Comparison of ENCODE assay signal across 1 cellular context in the genomic region with DNA sequence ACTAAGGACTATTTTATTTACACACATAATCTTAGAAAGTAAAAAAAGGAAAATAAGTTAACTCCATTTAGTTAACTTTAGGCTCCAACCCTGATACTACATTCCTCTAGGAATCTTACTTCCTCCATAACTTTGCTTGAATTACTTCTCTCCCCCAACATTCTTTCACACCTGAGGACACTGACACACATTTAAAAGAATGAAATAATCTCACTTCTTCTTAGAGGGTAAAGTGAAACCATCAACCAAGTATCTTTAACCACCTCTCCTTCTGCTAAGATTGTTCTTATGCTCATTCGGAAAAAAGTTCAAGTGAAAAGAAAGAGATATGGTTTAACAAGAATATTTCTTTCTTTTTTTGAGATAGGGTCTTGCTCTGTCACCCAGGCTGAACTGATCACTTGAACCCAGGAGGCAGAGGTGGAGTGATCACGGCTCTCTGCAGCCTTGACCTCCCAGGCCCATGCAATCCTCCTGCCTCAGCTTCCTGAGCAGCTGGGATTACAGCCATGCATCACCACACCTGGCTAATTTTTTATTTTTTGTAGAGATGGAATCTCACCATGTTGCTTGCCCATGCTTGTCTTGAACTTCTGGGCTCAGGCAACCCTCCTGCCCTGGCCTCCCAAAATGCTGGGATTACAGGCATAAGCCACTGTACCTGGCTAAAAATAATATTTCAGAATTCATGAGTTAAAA.
TF ChIP-seq lines count a peak whose summit lies in the region.

No MANE protein-coding gene starts in this region.

TF ChIP-seq in K562, 482 proteins besides CTCF, POLR2A, EP300 and RAD21:
- TF ChIP-seq BMI1 (IDR thresholded peaks at IDR 0.05; ENCODE audit: low read length) (no peak), PML (IDR thresholded peaks at IDR 0.05; ENCODE audit: low read length) (no peak), DDX20 (tag; IDR thresholded peaks at IDR 0.05; ENCODE audit: low read depth) (no peak), U2AF2 (optimal IDR thresholded peaks at IDR 0.05; ENCODE audit: low read depth, low read length) (no peak), NR2C1 (IDR thresholded peaks at IDR 0.05) (no peak), NR2C1 (tag; IDR thresholded peaks at IDR 0.05) (no peak), JUND (IDR thresholded peaks at IDR 0.05; ENCODE audit: borderline replicate concordance, low read depth, low read length) (no peak), JUND (tag; IDR thresholded peaks at IDR 0.05; ENCODE audit: borderline replicate concordance, low read depth, low read length) (no peak)
- TF ChIP-seq, protein P1, sequence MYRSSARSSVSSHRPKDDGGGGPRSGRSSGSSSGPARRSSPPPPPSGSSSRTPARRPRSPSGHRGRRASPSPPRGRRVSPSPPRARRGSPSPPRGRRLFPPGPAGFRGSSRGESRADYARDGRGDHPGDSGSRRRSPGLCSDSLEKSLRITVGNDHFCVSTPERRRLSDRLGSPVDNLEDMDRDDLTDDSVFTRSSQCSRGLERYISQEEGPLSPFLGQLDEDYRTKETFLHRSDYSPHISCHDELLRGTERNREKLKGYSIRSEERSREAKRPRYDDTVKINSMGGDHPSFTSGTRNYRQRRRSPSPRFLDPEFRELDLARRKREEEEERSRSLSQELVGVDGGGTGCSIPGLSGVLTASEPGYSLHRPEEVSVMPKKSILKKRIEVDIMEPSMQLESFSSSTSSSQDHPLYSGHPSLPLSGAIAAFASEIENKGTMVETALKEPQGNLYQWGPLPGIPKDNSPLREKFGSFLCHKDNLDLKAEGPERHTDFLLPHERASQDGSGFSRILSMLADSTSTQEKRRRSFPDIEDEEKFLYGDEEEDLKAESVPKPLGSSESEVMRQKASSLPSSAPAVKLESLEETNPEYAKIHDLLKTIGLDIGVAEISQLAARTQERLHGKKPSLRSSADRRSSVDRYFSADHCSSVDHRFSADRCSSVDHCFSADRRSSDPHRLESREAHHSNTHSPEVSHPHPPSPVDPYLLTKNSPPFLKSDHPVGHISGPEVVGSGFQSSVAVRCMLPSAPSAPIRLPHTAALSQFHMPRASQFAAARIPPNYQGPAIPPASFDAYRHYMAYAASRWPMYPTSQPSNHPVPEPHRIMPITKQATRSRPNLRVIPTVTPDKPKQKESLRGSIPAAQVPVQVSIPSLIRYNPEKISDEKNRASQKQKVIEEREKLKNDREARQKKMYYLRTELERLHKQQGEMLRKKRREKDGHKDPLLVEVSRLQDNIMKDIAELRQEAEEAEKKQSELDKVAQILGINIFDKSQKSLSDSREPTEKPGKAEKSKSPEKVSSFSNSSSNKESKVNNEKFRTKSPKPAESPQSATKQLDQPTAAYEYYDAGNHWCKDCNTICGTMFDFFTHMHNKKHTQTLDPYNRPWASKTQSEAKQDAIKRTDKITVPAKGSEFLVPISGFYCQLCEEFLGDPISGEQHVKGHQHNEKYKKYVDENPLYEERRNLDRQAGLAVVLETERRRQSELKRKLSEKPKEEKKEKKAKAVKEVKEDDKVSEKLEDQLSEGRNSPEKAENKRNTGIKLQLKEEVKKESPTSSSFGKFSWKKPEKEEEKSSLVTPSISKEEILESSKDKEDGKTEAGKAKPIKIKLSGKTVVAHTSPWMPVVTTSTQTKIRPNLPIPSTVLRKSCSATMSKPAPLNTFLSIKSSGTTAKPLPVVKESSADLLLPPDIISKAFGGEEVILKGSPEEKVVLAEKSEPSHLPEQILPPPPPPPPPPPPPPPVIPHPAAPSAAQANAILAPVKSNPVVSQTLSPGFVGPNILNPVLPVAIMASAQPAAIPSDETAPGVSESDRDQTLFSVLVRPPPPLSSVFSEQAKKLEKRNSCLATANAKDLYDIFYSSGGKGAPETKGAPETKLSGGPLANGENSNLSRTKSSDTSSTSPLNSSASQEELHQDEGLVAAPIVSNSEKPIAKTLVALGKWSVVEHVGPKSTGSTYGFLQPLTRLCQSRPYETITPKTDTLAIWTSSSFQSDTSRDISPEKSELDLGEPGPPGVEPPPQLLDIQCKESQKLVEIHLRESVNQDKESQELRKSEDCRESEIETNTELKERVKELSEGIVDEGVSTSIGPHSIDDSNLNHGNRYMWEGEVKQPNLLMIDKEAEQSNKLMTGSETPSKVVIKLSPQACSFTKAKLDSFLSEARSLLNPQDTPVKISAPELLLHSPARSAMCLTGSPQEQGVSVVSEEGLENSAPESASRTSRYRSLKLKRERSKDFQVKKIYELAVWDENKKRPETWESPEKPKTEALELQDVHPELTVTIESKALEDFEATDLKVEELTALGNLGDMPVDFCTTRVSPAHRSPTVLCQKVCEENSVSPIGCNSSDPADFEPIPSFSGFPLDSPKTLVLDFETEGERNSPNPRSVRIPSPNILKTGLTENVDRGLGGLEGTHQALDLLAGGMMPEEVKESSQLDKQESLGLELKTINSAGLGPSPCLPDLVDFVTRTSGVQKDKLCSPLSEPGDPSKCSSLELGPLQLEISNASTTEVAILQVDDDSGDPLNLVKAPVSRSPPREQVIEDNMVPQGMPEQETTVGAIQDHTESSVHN (IDR thresholded peaks at IDR 0.05; ENCODE audit: borderline replicate concordance in 1 of 2, low read depth in 1 of 2): no peak
- TF ChIP-seq, protein P2, sequence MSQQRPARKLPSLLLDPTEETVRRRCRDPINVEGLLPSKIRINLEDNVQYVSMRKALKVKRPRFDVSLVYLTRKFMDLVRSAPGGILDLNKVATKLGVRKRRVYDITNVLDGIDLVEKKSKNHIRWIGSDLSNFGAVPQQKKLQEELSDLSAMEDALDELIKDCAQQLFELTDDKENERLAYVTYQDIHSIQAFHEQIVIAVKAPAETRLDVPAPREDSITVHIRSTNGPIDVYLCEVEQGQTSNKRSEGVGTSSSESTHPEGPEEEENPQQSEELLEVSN (IDR thresholded peaks at IDR 0.05; ENCODE audit: borderline replicate concordance in 1 of 2, extremely low read depth in 1 of 2, insufficient read depth in 1 of 2, insufficient read length in 1 of 2, low read depth in 1 of 2, low read length in 1 of 2, poor library complexity in 1 of 2, severe bottlenecking in 1 of 2): no peak
